3 cellular contexts compared by ENCODE assay signal in the genomic region with DNA sequence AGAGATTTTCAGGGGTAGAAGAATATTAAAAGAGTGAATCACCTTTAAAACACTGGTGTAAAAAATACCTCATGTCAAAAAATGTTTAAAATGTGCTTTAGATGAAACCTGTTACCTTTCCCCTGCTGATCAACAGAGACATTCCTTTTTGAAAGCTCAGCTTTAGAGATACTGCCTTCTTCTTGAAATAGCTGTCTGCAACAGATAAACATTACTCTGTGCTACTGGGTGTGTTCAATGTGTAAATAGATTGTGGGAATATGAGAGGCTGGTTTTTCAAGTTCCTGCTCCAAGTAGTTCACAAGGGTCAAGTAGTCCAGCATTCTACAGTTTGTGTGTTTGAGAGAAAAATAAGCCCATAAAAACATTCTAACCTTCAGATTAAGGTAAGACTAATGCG.
TF ChIP-seq lines count a peak whose summit lies in the region.

Gene SYTL5, plus strand, starts transcription at position 271 of the 400 bp plus-strand sequence. CDS start 27,337 bp downstream, outside the sequence.

TF ChIP-seq in A549, 52 proteins besides CTCF, POLR2A, EP300 and RAD21:
- TF ChIP-seq FOXS1 (CRISPR knock-in tag; IDR thresholded peaks at IDR 0.05) (no peak), RNF2 (IDR thresholded peaks at IDR 0.05; ENCODE audit: borderline replicate concordance, low read depth) (no peak), HDAC2 (IDR thresholded peaks at IDR 0.05) (no peak), KDM5A (IDR thresholded peaks at IDR 0.05) (no peak), ZSCAN20 (CRISPR knock-in tag; IDR thresholded peaks at IDR 0.05) (no peak), MAFK (IDR thresholded peaks at IDR 0.05; ENCODE audit: partially characterized antibody) (no peak), MAZ (IDR thresholded peaks at IDR 0.05; ENCODE audit: borderline replicate concordance, low read depth, low read length) (no peak), USF2 (IDR thresholded peaks at IDR 0.05) (no peak), HEYL (CRISPR knock-in tag; IDR thresholded peaks at IDR 0.05) (no peak), BHLHE40 (IDR thresholded peaks at IDR 0.05; ENCODE audit: low read depth, low read length) (no peak), ZC3H11A (IDR thresholded peaks at IDR 0.05) (no peak), FOSB (CRISPR knock-in tag; IDR thresholded peaks at IDR 0.05) (no peak), CEBPB (IDR thresholded peaks at IDR 0.05) (no peak), NR3C1 (IDR thresholded peaks at IDR 0.05) (no peak), MAX (IDR thresholded peaks at IDR 0.05) (no peak)
- TF ChIP-seq, protein P1, sequence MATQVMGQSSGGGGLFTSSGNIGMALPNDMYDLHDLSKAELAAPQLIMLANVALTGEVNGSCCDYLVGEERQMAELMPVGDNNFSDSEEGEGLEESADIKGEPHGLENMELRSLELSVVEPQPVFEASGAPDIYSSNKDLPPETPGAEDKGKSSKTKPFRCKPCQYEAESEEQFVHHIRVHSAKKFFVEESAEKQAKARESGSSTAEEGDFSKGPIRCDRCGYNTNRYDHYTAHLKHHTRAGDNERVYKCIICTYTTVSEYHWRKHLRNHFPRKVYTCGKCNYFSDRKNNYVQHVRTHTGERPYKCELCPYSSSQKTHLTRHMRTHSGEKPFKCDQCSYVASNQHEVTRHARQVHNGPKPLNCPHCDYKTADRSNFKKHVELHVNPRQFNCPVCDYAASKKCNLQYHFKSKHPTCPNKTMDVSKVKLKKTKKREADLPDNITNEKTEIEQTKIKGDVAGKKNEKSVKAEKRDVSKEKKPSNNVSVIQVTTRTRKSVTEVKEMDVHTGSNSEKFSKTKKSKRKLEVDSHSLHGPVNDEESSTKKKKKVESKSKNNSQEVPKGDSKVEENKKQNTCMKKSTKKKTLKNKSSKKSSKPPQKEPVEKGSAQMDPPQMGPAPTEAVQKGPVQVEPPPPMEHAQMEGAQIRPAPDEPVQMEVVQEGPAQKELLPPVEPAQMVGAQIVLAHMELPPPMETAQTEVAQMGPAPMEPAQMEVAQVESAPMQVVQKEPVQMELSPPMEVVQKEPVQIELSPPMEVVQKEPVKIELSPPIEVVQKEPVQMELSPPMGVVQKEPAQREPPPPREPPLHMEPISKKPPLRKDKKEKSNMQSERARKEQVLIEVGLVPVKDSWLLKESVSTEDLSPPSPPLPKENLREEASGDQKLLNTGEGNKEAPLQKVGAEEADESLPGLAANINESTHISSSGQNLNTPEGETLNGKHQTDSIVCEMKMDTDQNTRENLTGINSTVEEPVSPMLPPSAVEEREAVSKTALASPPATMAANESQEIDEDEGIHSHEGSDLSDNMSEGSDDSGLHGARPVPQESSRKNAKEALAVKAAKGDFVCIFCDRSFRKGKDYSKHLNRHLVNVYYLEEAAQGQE (IDR thresholded peaks at IDR 0.05) = no peak

TF ChIP-seq in K562, 482 proteins besides CTCF, POLR2A, EP300 and RAD21:
- TF ChIP-seq SREBF1 (IDR thresholded peaks at IDR 0.05; ENCODE audit: borderline replicate concordance, low read depth, low read length) (no peak), ATF6 (CRISPR knock-in tag; IDR thresholded peaks at IDR 0.05) (no peak), DMBX1 (CRISPR knock-in tag; IDR thresholded peaks at IDR 0.05; ENCODE audit: borderline replicate concordance) (no peak), CBFA2T2 (conservative IDR thresholded peaks at IDR 0.05) (peak; percentile 12; the same call in 1 of the 2 replicates), TEAD4 (IDR thresholded peaks at IDR 0.05; ENCODE audit: low read length) (0 out of 2 replicates have a peak, but pooled peaks have one; percentile 18), TEAD4 (CRISPR knock-in tag; IDR thresholded peaks at IDR 0.05; ENCODE audit: borderline replicate concordance) (no peak), CBFA2T3 (IDR thresholded peaks at IDR 0.05) (peak; percentile 60), ZBTB7A (IDR thresholded peaks at IDR 0.05; ENCODE audit: borderline replicate concordance, control insufficient read depth, low read depth, low read length) (no peak), HDAC6 (IDR thresholded peaks at IDR 0.05; ENCODE audit: low read depth, low read length) (no peak), ARID1B (IDR thresholded peaks at IDR 0.05) (0 out of 2 replicates have a peak, but pooled peaks have one; percentile 13), NCOR1 (IDR thresholded peaks at IDR 0.05) (peak; percentile 31; the same call in 1 of the 2 replicates), TAL1 (IDR thresholded peaks at IDR 0.05) (peak; percentile 17; the same call in 1 of the 2 replicates)

TF ChIP-seq in GM12891, 5 proteins besides CTCF, POLR2A, EP300 and RAD21:
- TF ChIP-seq TAF1 (IDR thresholded peaks at IDR 0.05; ENCODE audit: low read depth, low read length) (no peak), POU2F2 (IDR thresholded peaks at IDR 0.05; ENCODE audit: low read depth, low read length) (no peak), PAX5 (IDR thresholded peaks at IDR 0.05; ENCODE audit: insufficient read depth, low read length, severe bottlenecking) (no peak), SPI1 (IDR thresholded peaks at IDR 0.05; ENCODE audit: low read depth, low read length) (no peak), POLR2AphosphoS5 (IDR thresholded peaks at IDR 0.05; ENCODE audit: low read depth, low read length) (no peak)
